In genomic region chr11:115895594-115895993, GRCh38 we compare ENCODE assay signal across 21 cellular contexts.
"Had no signal": no experiment of that assay in that cellular context is flagged by ENCODE, and none has a peak within 500 bp of the region (broad histone marks: within the 10 kb centered on the region; RNA-seq: fewer than 3 reads in every experiment).

No MANE protein-coding gene starts in this region.

- H3K27ac ChIP-seq: adrenal gland, KMS-11, PC-9, WERI-Rb-1 had no signal

- FAIRE-seq: TTC549 had no signal

- H3K27me3 ChIP-seq: adrenal gland, MG63 had no signal

- H3K4me3 ChIP-seq: adrenal gland, MG63, PC-9 had no signal

- H3K9ac ChIP-seq: KMS-11 had no signal

- ATAC-seq: activated CD4-positive, alpha-beta T cell treated with anti-CD3 and anti-CD28 coated beads for 36 hours; activated CD8-positive, alpha-beta T cell treated with anti-CD3 and anti-CD28 coated beads, Interleukin-2, amount 10 ng/mL, durations not matched to agents 7 days and 5 days had no signal

- DNase-seq: activated CD4-positive, alpha-beta T cell treated with anti-CD3 and anti-CD28 coated beads for 36 hours; activated CD8-positive, alpha-beta memory T cell treated with anti-CD3 and anti-CD28 coated beads, Interleukin-2, amount 50 U/mL, for 48 hours; activated CD8-positive, alpha-beta T cell treated with anti-CD3 and anti-CD28 coated beads, Interleukin-2, amount 10 ng/mL, durations not matched to agents 7 days and 5 days; activated naive CD4-positive, alpha-beta T cell treated with anti-CD3 and anti-CD28 coated beads, Interleukin-2, amount 50 U/mL, for 16 hours; activated naive CD8-positive, alpha-beta T cell treated with anti-CD3 and anti-CD28 coated beads, Interleukin-2, amount 10 ng/mL, durations not matched to agents 7 days and 5 days; activated T-cell treated with anti-CD3 and anti-CD28 coated beads, Interleukin-2, amount 50 U/mL, for 1 hour; adrenal gland; anterior cingulate cortex; central memory CD4-positive, alpha-beta T cell; MG63; NCI-H1105; NCI-H1436; NCI-H1694 treated with DMSO at 0.1 percent for 48 hours; NCI-H2029 treated with DMSO at 0.1 percent for 48 hours; NCI-H510A treated with DMSO at 0.1 percent for 48 hours; PC-9; SIG-M5; T1000; WERI-Rb-1 had no signal

- H3K9me3 ChIP-seq: adrenal gland, MG63 had no signal

- H3K36me3 ChIP-seq: adrenal gland, MG63, WERI-Rb-1 had no signal

- H3K4me1 ChIP-seq: adrenal gland had no signal

- H3K4me2 ChIP-seq: KMS-11, PC-9 had no signal

- H2AFZ ChIP-seq: PC-9 had no signal
